Comparison of ENCODE assay signal across 1 cellular context in genomic region chr1:14924012-14924452, GRCh38.
TF ChIP-seq lines count a peak whose summit lies in the region.

No MANE protein-coding gene starts in this region.

TF ChIP-seq in H1, 55 proteins besides CTCF, POLR2A, EP300 and RAD21 (continued from another document):
- TF ChIP-seq ATF2 (IDR thresholded peaks at IDR 0.05; ENCODE audit: low read length) (no peak), TCF12 (IDR thresholded peaks at IDR 0.05; ENCODE audit: low read depth, low read length) (no peak), SUZ12 (IDR thresholded peaks at IDR 0.05; ENCODE audit: low read length) (no peak), SIN3A (conservative IDR thresholded peaks at IDR 0.05 in 1 of 2, IDR thresholded peaks at IDR 0.05 in 1 of 2; ENCODE audit: low read depth in 1 of 2, low read length in 2 of 2) (no peak), EGR1 (IDR thresholded peaks at IDR 0.05; ENCODE audit: borderline replicate concordance, low read depth, low read length) (peak; percentile 25; the same call in 1 of the 2 replicates), BACH1 (IDR thresholded peaks at IDR 0.05; ENCODE audit: low read length) (no peak), RNF2 (IDR thresholded peaks at IDR 0.05; ENCODE audit: borderline replicate concordance, low read depth, low read length, missing control alignments, poor library complexity, severe bottlenecking) (no peak), SIRT6 (IDR thresholded peaks at IDR 0.05; ENCODE audit: low read length) (no peak), SP4 (IDR thresholded peaks at IDR 0.05; ENCODE audit: low read length) (no peak), KDM5A (IDR thresholded peaks at IDR 0.05; ENCODE audit: low read length) (no peak), RBBP5 (IDR thresholded peaks at IDR 0.05; ENCODE audit: borderline replicate concordance, low read depth, low read length) (0 out of 2 replicates have a peak, but pooled peaks have one; percentile 10)
